ENCODE assay signal across 8 cellular contexts in genomic region chr4:183444149-183444952, GRCh38. TPM values are rescaled to one million over a fixed set of nuclear protein-coding genes. Genes with fewer than 3 reads are reported as not detected.
DNase-seq lines count a peak whose midpoint lies in the region; ATAC-seq, FAIRE-seq and TF ChIP-seq lines count a peak whose summit lies in the region.

TSS of gene CDKN2AIP (plus strand) at chr4:183444636. CDS start at chr4:183444798, 162 bp downstream.

- peak; percentile 88 for TF ChIP-seq POLR2A in GM18505 (IDR thresholded peaks at IDR 0.05; ENCODE audit: borderline replicate concordance, extremely low read depth, insufficient read depth, insufficient read length)

- H3K27ac ChIP-seq in angular gyrus (ENCODE audit: low read depth, low read length): peak within 1 kb of the TSS; percentile 97

- DNase-seq in NCI-H187 treated with DMSO at 0.1 percent for 48 hours (lab: John Stamatoyannopoulos, UW) (peak; percentile 12), T-helper 2 cell (peak; percentile 89 to 97 (median 91)), left ventricle myocardium superior (peak; percentile 97), pulmonary artery endothelial cell (ENCODE audit: low read depth, low spot score) (peak; percentile 63), urothelium cell line (ENCODE audit: low spot score) (peak; percentile 91)

- ATAC-seq in GM18505 (IDR thresholded peaks at IDR 0.05; ENCODE audit: unreplicated experiment): peak; percentile 88
- ATAC-seq in HG02970 (IDR thresholded peaks at IDR 0.05; ENCODE audit: low FRiP score, unreplicated experiment): peak; percentile 90
- peak; percentile 96 for ATAC-seq in left ventricle myocardium superior

- intact Hi-C loops in left ventricle myocardium superior (cut with micrococcal nuclease): no loop called here

- no peak for FAIRE-seq in urothelium cell line (lab: Jason Lieb, UNC)

RNA-seq across cellular contexts. Expression of gene CDKN2AIP, which starts in this region (rescaled TPM):
- 9.2 TPM for total RNA-seq in left ventricle myocardium superior
- 15.2 and 19.5 TPM in 2 replicates for total RNA-seq in pulmonary artery endothelial cell

Comparison
In these comparisons a context has a peak if more than half of its experiments do, and no peak if none do; other contexts are left out.
1. Peak in every context shown above with its lines: DNase-seq, ATAC-seq and H3K27ac ChIP-seq.
2. DNase-seq: peak in every context shown above with its lines; median percentile 97 in left ventricle myocardium superior; 91 in T-helper 2 cell; 91 in urothelium cell line; 63 in pulmonary artery endothelial cell; 12 in NCI-H187 treated with DMSO at 0.1 percent for 48 hours.